ENCODE assay signal across 30 cellular contexts in the genomic region with DNA sequence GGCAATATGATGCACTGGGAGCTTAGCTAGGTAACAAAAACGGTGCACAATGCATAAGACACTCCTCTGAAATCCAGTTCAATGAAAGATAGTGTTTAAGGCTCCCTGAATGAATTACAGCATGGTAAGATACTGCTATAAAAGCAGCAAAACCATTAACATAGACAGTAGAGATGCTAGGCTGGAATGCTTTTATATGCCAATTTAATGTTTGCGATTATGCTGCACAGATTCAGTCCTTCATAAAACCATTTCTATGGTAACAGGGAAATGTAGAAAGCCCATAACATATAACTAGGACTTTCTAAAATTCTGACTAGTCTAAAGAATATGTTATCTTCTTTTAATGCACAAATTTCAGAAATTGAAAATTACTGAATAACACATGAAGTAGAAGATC.
"Had no signal": no experiment of that assay in that cellular context is flagged by ENCODE, and none has a peak within 500 bp of the region (broad histone marks: within the 10 kb centered on the region; RNA-seq: fewer than 3 reads in every experiment).

No MANE protein-coding gene starts in this region.

- H3K27me3 ChIP-seq: breast epithelium, cardiac muscle cell, colonic mucosa, esophagus squamous epithelium, gastroesophageal sphincter, heart right ventricle, hepatocyte had no signal

- H3K27ac Mint-ChIP-seq: activated CD4-positive, alpha-beta memory T cell treated with anti-CD3 and anti-CD28 coated beads, Interleukin-2, amount 10 ng/mL, durations not matched to agents 7 days and 5 days; activated CD4-positive, alpha-beta T cell treated with anti-CD3 and anti-CD28 coated beads, Interleukin-2, amount 10 ng/mL, durations not matched to agents 7 days and 5 days; activated naive CD4-positive, alpha-beta T cell treated with anti-CD3 and anti-CD28 coated beads, Interleukin-2, amount 10 ng/mL, durations not matched to agents 7 days and 5 days; activated naive CD4-positive, alpha-beta T cell treated with anti-CD3 and anti-CD28 coated beads, Interleukin-2, amount 50 U/mL, for 72 hours; activated naive CD8-positive, alpha-beta T cell treated with anti-CD3 and anti-CD28 coated beads, Interleukin-2, amount 10 ng/mL, durations not matched to agents 7 days and 5 days; activated T-cell treated with anti-CD3 and anti-CD28 coated beads, Interleukin-2, amount 50 U/mL, for 24 hours; activated T-cell treated with anti-CD3 and anti-CD28 coated beads, Interleukin-2, amount 50 U/mL, for 72 hours; WTC11 had no signal

- H3K36me3 Mint-ChIP-seq: activated naive CD4-positive, alpha-beta T cell treated with anti-CD3 and anti-CD28 coated beads, Interleukin-2, amount 10 ng/mL, durations not matched to agents 7 days and 5 days; activated naive CD4-positive, alpha-beta T cell treated with anti-CD3 and anti-CD28 coated beads, Interleukin-2, amount 50 U/mL, for 72 hours; activated naive CD8-positive, alpha-beta T cell treated with anti-CD3 and anti-CD28 coated beads, Interleukin-2, amount 10 ng/mL, durations not matched to agents 7 days and 5 days; brain; WTC11 had no signal

- DNase-seq: activated CD4-positive, alpha-beta memory T cell treated with anti-CD3 and anti-CD28 coated beads, Interleukin-2, amount 10 ng/mL, durations not matched to agents 7 days and 5 days; activated CD4-positive, alpha-beta T cell treated with anti-CD3 and anti-CD28 coated beads for 1 hour; activated CD4-positive, alpha-beta T cell treated with anti-CD3 and anti-CD28 coated beads for 4 hours; activated CD4-positive, alpha-beta T cell treated with anti-CD3 and anti-CD28 coated beads, Interleukin-2, amount 10 ng/mL, durations not matched to agents 7 days and 5 days; activated CD4-positive, alpha-beta T cell treated with anti-CD3 and anti-CD28 coated beads, Interleukin-2, amount 50 U/mL, for 4 hours; activated CD8-positive, alpha-beta memory T cell treated with anti-CD3 and anti-CD28 coated beads, Interleukin-2, amount 50 U/mL, for 48 hours; activated gamma-delta T cell; activated naive CD4-positive, alpha-beta T cell; activated naive CD4-positive, alpha-beta T cell treated with anti-CD3 and anti-CD28 coated beads, Interleukin-2, amount 10 ng/mL, durations not matched to agents 7 days and 5 days; activated naive CD8-positive, alpha-beta T cell treated with anti-CD3 and anti-CD28 coated beads, Interleukin-2, amount 10 ng/mL, durations not matched to agents 7 days and 5 days; activated T-cell treated with anti-CD3 and anti-CD28 coated beads for 4 hours; activated T-cell treated with anti-CD3 and anti-CD28 coated beads, Interleukin-2, amount 50 U/mL, for 24 hours; activated T-cell treated with anti-CD3 and anti-CD28 coated beads, Interleukin-2, amount 50 U/mL, for 72 hours; central memory CD4-positive, alpha-beta T cell; cerebellar nuclear complex; colonic mucosa; effector CD8-positive, alpha-beta T cell; esophagus squamous epithelium; foreskin melanocyte; heart right ventricle; T-helper 9 cell had no signal

- ATAC-seq: activated naive CD4-positive, alpha-beta T cell treated with anti-CD3 and anti-CD28 coated beads, Interleukin-2, amount 50 U/mL, for 72 hours; activated T-cell treated with anti-CD3 and anti-CD28 coated beads, Interleukin-2, amount 50 U/mL, for 72 hours; gastroesophageal sphincter; heart right ventricle; WTC11 had no signal

- H3K79me2 ChIP-seq: hepatocyte had no signal

- H3K4me3 Mint-ChIP-seq: activated CD4-positive, alpha-beta memory T cell treated with anti-CD3 and anti-CD28 coated beads, Interleukin-2, amount 10 ng/mL, durations not matched to agents 7 days and 5 days; activated CD4-positive, alpha-beta T cell treated with anti-CD3 and anti-CD28 coated beads, Interleukin-2, amount 10 ng/mL, durations not matched to agents 7 days and 5 days; activated naive CD4-positive, alpha-beta T cell treated with anti-CD3 and anti-CD28 coated beads, Interleukin-2, amount 10 ng/mL, durations not matched to agents 7 days and 5 days; activated naive CD8-positive, alpha-beta T cell treated with anti-CD3 and anti-CD28 coated beads, Interleukin-2, amount 10 ng/mL, durations not matched to agents 7 days and 5 days; activated T-cell treated with anti-CD3 and anti-CD28 coated beads, Interleukin-2, amount 50 U/mL, for 24 hours; activated T-cell treated with anti-CD3 and anti-CD28 coated beads, Interleukin-2, amount 50 U/mL, for 72 hours; WTC11 had no signal

- H3K4me2 ChIP-seq: hepatocyte had no signal

- H3K9me3 Mint-ChIP-seq: activated CD4-positive, alpha-beta memory T cell treated with anti-CD3 and anti-CD28 coated beads, Interleukin-2, amount 10 ng/mL, durations not matched to agents 7 days and 5 days; activated CD4-positive, alpha-beta T cell treated with anti-CD3 and anti-CD28 coated beads, Interleukin-2, amount 10 ng/mL, durations not matched to agents 7 days and 5 days; activated naive CD4-positive, alpha-beta T cell treated with anti-CD3 and anti-CD28 coated beads, Interleukin-2, amount 10 ng/mL, durations not matched to agents 7 days and 5 days; activated naive CD4-positive, alpha-beta T cell treated with anti-CD3 and anti-CD28 coated beads, Interleukin-2, amount 50 U/mL, for 72 hours; activated naive CD8-positive, alpha-beta T cell treated with anti-CD3 and anti-CD28 coated beads, Interleukin-2, amount 10 ng/mL, durations not matched to agents 7 days and 5 days had no signal

- H3K27me3 Mint-ChIP-seq: activated CD4-positive, alpha-beta memory T cell treated with anti-CD3 and anti-CD28 coated beads, Interleukin-2, amount 10 ng/mL, durations not matched to agents 7 days and 5 days; activated CD4-positive, alpha-beta T cell treated with anti-CD3 and anti-CD28 coated beads, Interleukin-2, amount 10 ng/mL, durations not matched to agents 7 days and 5 days; activated naive CD4-positive, alpha-beta T cell treated with anti-CD3 and anti-CD28 coated beads, Interleukin-2, amount 10 ng/mL, durations not matched to agents 7 days and 5 days; activated naive CD8-positive, alpha-beta T cell treated with anti-CD3 and anti-CD28 coated beads, Interleukin-2, amount 10 ng/mL, durations not matched to agents 7 days and 5 days; activated T-cell treated with anti-CD3 and anti-CD28 coated beads, Interleukin-2, amount 50 U/mL, for 24 hours; brain had no signal

- H3K4me1 ChIP-seq: breast epithelium, colonic mucosa, esophagus squamous epithelium, gastroesophageal sphincter, heart right ventricle had no signal

- H3K4me1 Mint-ChIP-seq: activated CD4-positive, alpha-beta memory T cell treated with anti-CD3 and anti-CD28 coated beads, Interleukin-2, amount 10 ng/mL, durations not matched to agents 7 days and 5 days; activated CD4-positive, alpha-beta T cell treated with anti-CD3 and anti-CD28 coated beads, Interleukin-2, amount 10 ng/mL, durations not matched to agents 7 days and 5 days; activated naive CD4-positive, alpha-beta T cell treated with anti-CD3 and anti-CD28 coated beads, Interleukin-2, amount 10 ng/mL, durations not matched to agents 7 days and 5 days; activated naive CD8-positive, alpha-beta T cell treated with anti-CD3 and anti-CD28 coated beads, Interleukin-2, amount 10 ng/mL, durations not matched to agents 7 days and 5 days; WTC11 had no signal

- H3K36me3 ChIP-seq: breast epithelium, cardiac muscle cell, colonic mucosa, esophagus squamous epithelium, gastroesophageal sphincter, heart right ventricle had no signal

- H3K27ac ChIP-seq: breast epithelium, cardiac muscle cell, colonic mucosa, epithelial cell of prostate, esophagus squamous epithelium, gastroesophageal sphincter, heart right ventricle, hepatocyte, VCaP had no signal

- H2AFZ ChIP-seq: hepatocyte had no signal

- H3K4me3 ChIP-seq: breast epithelium, cardiac muscle cell, colonic mucosa, esophagus squamous epithelium, gastroesophageal sphincter, heart right ventricle, hepatocyte had no signal
